1 cellular context compared by ENCODE assay signal in the genomic region with DNA sequence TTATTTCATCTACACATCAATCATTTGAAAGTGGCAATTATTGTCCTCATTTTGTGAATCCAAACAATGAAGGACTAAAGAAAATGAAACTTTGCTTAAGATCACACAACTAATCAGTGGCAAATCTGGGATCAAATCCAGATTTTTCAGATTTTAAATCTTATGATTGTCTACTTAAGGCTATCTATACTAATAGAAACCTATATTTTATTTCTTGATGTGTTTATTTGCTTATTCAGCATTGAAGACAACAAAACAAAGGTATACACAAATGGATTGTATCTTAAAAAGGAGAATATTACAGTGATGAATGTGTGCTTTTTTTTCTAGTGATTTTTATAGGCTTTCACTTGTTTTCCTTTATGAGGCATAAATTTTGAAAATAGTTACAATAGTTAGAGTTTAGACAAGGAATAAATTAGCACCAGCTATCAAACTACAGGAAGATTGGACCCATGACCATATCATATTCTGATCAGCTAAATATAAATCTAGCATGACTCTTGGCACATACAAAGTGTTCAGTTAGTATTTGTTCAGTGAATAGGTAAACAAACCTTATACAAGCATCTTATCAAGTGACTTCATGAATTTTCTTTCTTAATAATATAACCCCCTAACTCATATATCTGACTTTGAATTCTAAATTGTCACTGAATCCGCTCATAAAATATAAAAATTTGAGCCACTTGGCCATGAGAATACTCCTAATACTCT.
TF ChIP-seq lines count a peak whose summit lies in the region.

No MANE protein-coding gene starts in this region.

TF ChIP-seq in K562, 482 proteins besides CTCF, POLR2A, EP300 and RAD21:
- TF ChIP-seq ZNF316 (IDR thresholded peaks at IDR 0.05) (peak; percentile 89), PTTG1 (tag; IDR thresholded peaks at IDR 0.05; ENCODE audit: low read depth) (no peak), NR2F6 (CRISPR knock-in tag; IDR thresholded peaks at IDR 0.05) (no peak), POLR2G (IDR thresholded peaks at IDR 0.05; ENCODE audit: low read depth, low read length) (no peak), ZKSCAN8 (CRISPR knock-in tag; IDR thresholded peaks at IDR 0.05) (no peak), ZFP1 (CRISPR knock-in tag; IDR thresholded peaks at IDR 0.05) (no peak), GTF2F1 (IDR thresholded peaks at IDR 0.05; ENCODE audit: low read depth, low read length) (no peak), MAFG (tag; conservative IDR thresholded peaks at IDR 0.05) (peak; percentile 56), ADNP (tag; IDR thresholded peaks at IDR 0.05) (no peak), MAFF (IDR thresholded peaks at IDR 0.05; ENCODE audit: low read length) (peak; percentile 21; the same call in 1 of the 2 replicates), MCM3 (IDR thresholded peaks at IDR 0.05) (no peak), GTF2E2 (tag; IDR thresholded peaks at IDR 0.05) (no peak), KDM1A (IDR thresholded peaks at IDR 0.05) (peak; percentile 82 to 89), ZFPM2 (CRISPR knock-in tag; IDR thresholded peaks at IDR 0.05) (no peak), C11orf30 (IDR thresholded peaks at IDR 0.05; ENCODE audit: low read depth) (peak; percentile 83), RBM39 (optimal IDR thresholded peaks at IDR 0.05; ENCODE audit: low read depth, low read length) (no peak), ZNF583 (CRISPR knock-in tag; IDR thresholded peaks at IDR 0.05) (no peak), MAFK (IDR thresholded peaks at IDR 0.05; ENCODE audit: low read length) (peak; percentile 29; the same call in 1 of the 2 replicates)
- TF ChIP-seq, protein P1, sequence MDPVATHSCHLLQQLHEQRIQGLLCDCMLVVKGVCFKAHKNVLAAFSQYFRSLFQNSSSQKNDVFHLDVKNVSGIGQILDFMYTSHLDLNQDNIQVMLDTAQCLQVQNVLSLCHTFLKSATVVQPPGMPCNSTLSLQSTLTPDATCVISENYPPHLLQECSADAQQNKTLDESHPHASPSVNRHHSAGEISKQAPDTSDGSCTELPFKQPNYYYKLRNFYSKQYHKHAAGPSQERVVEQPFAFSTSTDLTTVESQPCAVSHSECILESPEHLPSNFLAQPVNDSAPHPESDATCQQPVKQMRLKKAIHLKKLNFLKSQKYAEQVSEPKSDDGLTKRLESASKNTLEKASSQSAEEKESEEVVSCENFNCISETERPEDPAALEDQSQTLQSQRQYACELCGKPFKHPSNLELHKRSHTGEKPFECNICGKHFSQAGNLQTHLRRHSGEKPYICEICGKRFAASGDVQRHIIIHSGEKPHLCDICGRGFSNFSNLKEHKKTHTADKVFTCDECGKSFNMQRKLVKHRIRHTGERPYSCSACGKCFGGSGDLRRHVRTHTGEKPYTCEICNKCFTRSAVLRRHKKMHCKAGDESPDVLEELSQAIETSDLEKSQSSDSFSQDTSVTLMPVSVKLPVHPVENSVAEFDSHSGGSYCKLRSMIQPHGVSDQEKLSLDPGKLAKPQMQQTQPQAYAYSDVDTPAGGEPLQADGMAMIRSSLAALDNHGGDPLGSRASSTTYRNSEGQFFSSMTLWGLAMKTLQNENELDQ (CRISPR knock-in tag; IDR thresholded peaks at IDR 0.05; ENCODE audit: borderline replicate concordance): no peak
- TF ChIP-seq, protein P2, sequence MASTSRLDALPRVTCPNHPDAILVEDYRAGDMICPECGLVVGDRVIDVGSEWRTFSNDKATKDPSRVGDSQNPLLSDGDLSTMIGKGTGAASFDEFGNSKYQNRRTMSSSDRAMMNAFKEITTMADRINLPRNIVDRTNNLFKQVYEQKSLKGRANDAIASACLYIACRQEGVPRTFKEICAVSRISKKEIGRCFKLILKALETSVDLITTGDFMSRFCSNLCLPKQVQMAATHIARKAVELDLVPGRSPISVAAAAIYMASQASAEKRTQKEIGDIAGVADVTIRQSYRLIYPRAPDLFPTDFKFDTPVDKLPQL (IDR thresholded peaks at IDR 0.05; ENCODE audit: extremely low read depth, insufficient read length): no peak
- TF ChIP-seq, protein P3, sequence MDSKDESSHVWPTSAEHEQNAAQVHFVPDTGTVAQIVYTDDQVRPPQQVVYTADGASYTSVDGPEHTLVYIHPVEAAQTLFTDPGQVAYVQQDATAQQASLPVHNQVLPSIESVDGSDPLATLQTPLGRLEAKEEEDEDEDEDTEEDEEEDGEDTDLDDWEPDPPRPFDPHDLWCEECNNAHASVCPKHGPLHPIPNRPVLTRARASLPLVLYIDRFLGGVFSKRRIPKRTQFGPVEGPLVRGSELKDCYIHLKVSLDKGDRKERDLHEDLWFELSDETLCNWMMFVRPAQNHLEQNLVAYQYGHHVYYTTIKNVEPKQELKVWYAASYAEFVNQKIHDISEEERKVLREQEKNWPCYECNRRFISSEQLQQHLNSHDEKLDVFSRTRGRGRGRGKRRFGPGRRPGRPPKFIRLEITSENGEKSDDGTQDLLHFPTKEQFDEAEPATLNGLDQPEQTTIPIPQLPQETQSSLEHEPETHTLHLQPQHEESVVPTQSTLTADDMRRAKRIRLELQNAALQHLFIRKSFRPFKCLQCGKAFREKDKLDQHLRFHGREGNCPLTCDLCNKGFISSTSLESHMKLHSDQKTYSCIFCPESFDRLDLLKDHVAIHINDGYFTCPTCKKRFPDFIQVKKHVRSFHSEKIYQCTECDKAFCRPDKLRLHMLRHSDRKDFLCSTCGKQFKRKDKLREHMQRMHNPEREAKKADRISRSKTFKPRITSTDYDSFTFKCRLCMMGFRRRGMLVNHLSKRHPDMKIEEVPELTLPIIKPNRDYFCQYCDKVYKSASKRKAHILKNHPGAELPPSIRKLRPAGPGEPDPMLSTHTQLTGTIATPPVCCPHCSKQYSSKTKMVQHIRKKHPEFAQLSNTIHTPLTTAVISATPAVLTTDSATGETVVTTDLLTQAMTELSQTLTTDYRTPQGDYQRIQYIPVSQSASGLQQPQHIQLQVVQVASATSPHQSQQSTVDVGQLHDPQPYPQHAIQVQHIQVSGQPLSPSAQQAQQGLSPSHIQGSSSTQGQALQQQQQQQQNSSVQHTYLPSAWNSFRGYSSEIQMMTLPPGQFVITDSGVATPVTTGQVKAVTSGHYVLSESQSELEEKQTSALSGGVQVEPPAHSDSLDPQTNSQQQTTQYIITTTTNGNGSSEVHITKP (IDR thresholded peaks at IDR 0.05; ENCODE audit: partially characterized antibody): no peak
